Comparison of ENCODE assay signal across 8 cellular contexts in the genomic region with DNA sequence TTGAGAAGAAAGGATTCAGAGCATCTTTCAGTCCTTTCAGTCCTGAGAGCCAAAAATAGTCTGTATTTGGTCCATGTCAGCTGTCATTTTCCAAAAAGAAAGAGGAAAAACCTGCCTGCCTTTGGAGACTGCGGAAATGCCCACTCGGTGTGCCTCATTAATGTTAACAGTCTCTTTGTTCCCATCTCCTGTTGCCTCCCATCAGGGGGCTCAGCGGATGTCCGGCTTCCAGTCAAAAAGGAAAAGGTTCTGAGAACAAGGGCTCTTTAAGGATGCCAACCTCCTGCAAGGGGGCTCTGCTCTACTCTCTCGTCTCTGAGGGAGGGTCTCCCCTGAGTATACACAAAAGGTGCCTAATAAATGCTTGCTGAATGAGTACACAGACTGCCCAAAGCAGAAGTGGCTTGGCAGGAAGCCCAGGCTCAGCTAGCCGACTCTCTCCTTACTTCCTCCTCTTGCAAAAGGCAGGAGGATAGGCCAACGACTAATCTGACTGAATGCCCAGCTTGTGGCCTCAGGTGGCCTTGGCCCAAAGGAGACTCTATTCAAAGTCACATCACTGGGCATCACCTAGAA. TPM values are rescaled to one million over a fixed set of nuclear protein-coding genes. Genes with fewer than 3 reads are reported as not detected.
DNase-seq lines count a peak whose midpoint lies in the region; ATAC-seq and TF ChIP-seq lines count a peak whose summit lies in the region.

No MANE protein-coding gene starts in this region.

- H3K4me2 ChIP-seq in HCT116 (ENCODE audit: low read length): 0 out of 2 replicates have a peak overlapping the region, but pooled peaks have one; percentile 6
- no peak overlapping the region for H3K4me2 ChIP-seq in PC-3 (ENCODE audit: low read length)

- H3F3A ChIP-seq in PC-3 (ENCODE audit: low read length, unreplicated experiment): no peaks in the 10 kb centered on the region

- CTCF ChIA-PET in HCT116 (lab: Charles Lee): interaction anchor here (5.1 to 5.6 kb wide), 3 partner anchors 12 to 118 kb away, joined by 41 to 61 read pairs (median 57); partner anchors contain the start of gene TLCD1
- CTCF ChIA-PET in PC-3 (lab: Charles Lee): no interaction called here

- no peaks in the 10 kb centered on the region for H3K27me3 ChIP-seq in HCT116 (ENCODE audit: insufficient read depth, low read length)
- H3K27me3 ChIP-seq in PC-3 (ENCODE audit: low read length): no peaks in the 10 kb centered on the region
- no peaks in the 10 kb centered on the region for H3K27me3 ChIP-seq in WERI-Rb-1 (ENCODE audit: insufficient read depth, low read depth, severe bottlenecking)

- H3K4me3 ChIP-seq in HCT116 (replicated peaks in 1 of 2; ENCODE audit: low read depth in 1 of 2, low read length in 2 of 2): no peak overlapping the region
- no peak overlapping the region for H3K4me3 ChIP-seq in PC-3 (ENCODE audit: low read length)
- H3K4me3 ChIP-seq in fibroblast of the aortic adventitia (ENCODE audit: low read depth, low read length): no peak overlapping the region
- H3K4me3 ChIP-seq in WERI-Rb-1 (ENCODE audit: low read depth, low read length): no peak overlapping the region
- no peak overlapping the region for H3K4me3 ChIP-seq in coronary artery

- intact Hi-C loops in HCT116 (cut with micrococcal nuclease): loop anchor here (5.0 to 10.0 kb wide), 2 partner anchors 141 to 354 kb away; partner anchors contain the start of gene DHRS13
- intact Hi-C loops in PC-3 (cut with micrococcal nuclease): loop anchor here (5.0 kb wide), 1 partner anchor 46 kb away; no protein-coding TSS in a partner anchor
- intact Hi-C loops in posterior vena cava (cut with DNase I): loop anchor here (5.0 to 10.0 kb wide), 3 partner anchors 51 to 134 kb away; partner anchors contain the start of genes FAM222B (in 1 of the 2) and FLOT2 (in 1 of the 2)

- TF ChIP-seq CTCF in HCT116 (IDR thresholded peaks at IDR 0.05 in 2 of 3, conservative IDR thresholded peaks at IDR 0.05 in 1 of 3; ENCODE audit: borderline replicate concordance in 1 of 3, insufficient read depth in 1 of 3, low read depth in 2 of 3, low read length in 2 of 3) (no peak), PC-3 (conservative IDR thresholded peaks at IDR 0.05; ENCODE audit: low read depth, low read length) (no peak), fibroblast of the aortic adventitia (IDR thresholded peaks at IDR 0.05; ENCODE audit: insufficient read depth, low read length) (no peak), WERI-Rb-1 (IDR thresholded peaks at IDR 0.05; ENCODE audit: low read depth, low read length) (no peak), coronary artery (IDR thresholded peaks at IDR 0.05) (no peak)

- H3K36me3 ChIP-seq in HCT116 (ENCODE audit: control insufficient read depth in 1 of 2, insufficient read depth in 2 of 2, low read length in 2 of 2) (peaks cover 13 to 17% of the 10 kb centered on the region in 2 experiments; a peak in 3 of 4 replicates), PC-3 (ENCODE audit: low read depth, low read length) (peaks cover 10% of the 10 kb centered on the region), WERI-Rb-1 (peaks cover 61% of the 10 kb centered on the region)

- H3K9me2 ChIP-seq in HCT116 (ENCODE audit: insufficient read depth): no peaks in the 10 kb centered on the region
- no peaks in the 10 kb centered on the region for H3K9me2 ChIP-seq in PC-3 (replicated peaks; ENCODE audit: low read length)

- H3K4me1 ChIP-seq in HCT116 (ENCODE audit: control insufficient read depth in 1 of 2, insufficient read depth in 2 of 2, low read length in 2 of 2): peaks cover 0 to 13% of the 10 kb centered on the region in 2 experiments; a peak in 3 of 4 replicates
- H3K4me1 ChIP-seq in PC-3 (ENCODE audit: insufficient read depth, low read length): peaks cover 14% of the 10 kb centered on the region

- RAD21 ChIA-PET in HCT116 (lab: Charles Lee; ENCODE audit: low non-redundant PET in 1 of 2, low total read pairs in 2 of 2, uncharacterized antibody in 2 of 2, unreplicated experiment in 2 of 2): interaction anchor here in 1 of 2 experiments (1.1 kb wide), 1 partner anchor 34 kb away, joined by 6 read pairs; no protein-coding TSS in a partner anchor

- H3K9ac ChIP-seq in HCT116 (ENCODE audit: low read length): peak overlapping the region; percentile 4; the same call in 1 of the 2 replicates
- no peak overlapping the region for H3K9ac ChIP-seq in PC-3 (ENCODE audit: low read length)

- no peak for TF ChIP-seq POLR2A in HCT116 (IDR thresholded peaks at IDR 0.05; ENCODE audit: borderline replicate concordance, extremely low read depth, insufficient read depth, insufficient read length)

- H4K20me1 ChIP-seq in HCT116 (ENCODE audit: insufficient read depth) (no peaks in the 10 kb centered on the region), PC-3 (ENCODE audit: low read length) (no peaks in the 10 kb centered on the region)

- H3K79me2 ChIP-seq in HCT116 (ENCODE audit: insufficient read depth, low read length): peaks cover 8% of the 10 kb centered on the region; the same call in 1 of the 2 replicates
- H3K79me2 ChIP-seq in PC-3 (ENCODE audit: low read length): peaks cover 6% of the 10 kb centered on the region; the same call in 1 of the 2 replicates

- H3K27ac ChIP-seq in HCT116 (ENCODE audit: low read depth, low read length): no peak overlapping the region
- no peak overlapping the region for H3K27ac ChIP-seq in PC-3 (ENCODE audit: low read length)
- no peak overlapping the region for H3K27ac ChIP-seq in WERI-Rb-1
- no peak overlapping the region for H3K27ac ChIP-seq in coronary artery

- BruUV-seq in HCT116 (replicated peaks; lab: Mats Ljungman, UMichigan) (no TSS peak), PC-3 (replicated peaks; lab: Mats Ljungman, UMichigan) (no TSS peak)

- H2AFZ ChIP-seq in HCT116 (ENCODE audit: low read depth, low read length, poor library complexity, severe bottlenecking): no peak overlapping the region
- no peak overlapping the region for H2AFZ ChIP-seq in PC-3 (ENCODE audit: low read length)

- H3K9me3 ChIP-seq in HCT116 (ENCODE audit: control insufficient read depth in 1 of 2, insufficient read depth in 1 of 2, low read depth in 1 of 2, low read length in 2 of 2): no peaks in the 10 kb centered on the region
- H3K9me3 ChIP-seq in PC-3 (ENCODE audit: low read length): no peaks in the 10 kb centered on the region
- no peaks in the 10 kb centered on the region for H3K9me3 ChIP-seq in WERI-Rb-1 (ENCODE audit: severe bottlenecking)

- POLR2A ChIA-PET in HCT116 (lab: Charles Lee): interaction anchor here (1.0 to 1.4 kb wide), 2 partner anchors 34 to 42 kb away, joined by 3 to 4 read pairs; partner anchors contain the start of gene RPL23A
- POLR2A ChIA-PET in PC-3 (lab: Charles Lee; ENCODE audit: unreplicated experiment): no interaction called here

- ATAC-seq in HCT116 (peak; percentile 41; the same call in 1 of the 2 replicates), PC-3 (peak; percentile 79), GM21529 (IDR thresholded peaks at IDR 0.05; ENCODE audit: unreplicated experiment) (no peak), HG02798 (IDR thresholded peaks at IDR 0.05; ENCODE audit: poor library complexity, unreplicated experiment) (no peak)

- TF ChIP-seq RAD21 in HCT116 (IDR thresholded peaks at IDR 0.05; ENCODE audit: low read depth): no peak

- DNase-seq in HCT116 (ENCODE audit: low read depth, low spot score) (no peak), PC-3 (peak; percentile 63), fibroblast of the aortic adventitia (ENCODE audit: low read depth) (peak; percentile 63), posterior vena cava (ENCODE audit: low spot score) (peak; percentile 90), WERI-Rb-1 (no peak), coronary artery (ENCODE audit: low spot score) (no peak)

TF ChIP-seq in HCT116, 20 proteins besides CTCF, POLR2A, EP300 and RAD21 (continues in another document):
- TF ChIP-seq EZH2 (IDR thresholded peaks at IDR 0.05): no peak
- TF ChIP-seq EZH2phosphoT487 (IDR thresholded peaks at IDR 0.05; ENCODE audit: borderline replicate concordance): no peak
- 0 out of 2 replicates have a peak, but pooled peaks have one; percentile 14 for TF ChIP-seq SP1 (IDR thresholded peaks at IDR 0.05; ENCODE audit: low read depth)
- TF ChIP-seq ZBTB33 (IDR thresholded peaks at IDR 0.05; ENCODE audit: extremely low read depth, insufficient replicate concordance, low read length): no peak

RNA-seq across cellular contexts. Expression of gene TRAF4, which starts 17.3 kb away (rescaled TPM):
- total RNA-seq in HCT116 (2021; ENCODE audit: unreplicated experiment): 127 TPM
- polyA plus RNA-seq in HCT116 (2012): 77.8 and 117 TPM in 2 replicates
- 81.5 and 104 TPM in 2 replicates for total RNA-seq in PC-3 (2014; rRNA removed)
- 8.1 and 21.3 TPM in 2 replicates for total RNA-seq in fibroblast of the aortic adventitia (ENCODE audit: low replicate concordance)
- total RNA-seq in posterior vena cava: 10 to 100 TPM; 10.2 to 10.8 TPM

RNA-seq across cellular contexts. Expression of gene NEK8, which starts 32.5 kb away (rescaled TPM):
- total RNA-seq in HCT116 (2021; ENCODE audit: unreplicated experiment) (7.0 TPM), PC-3 (2014; rRNA removed) (2.4 and 3.7 TPM in 2 replicates), fibroblast of the aortic adventitia (ENCODE audit: low replicate concordance) (4.9 and 6.8 TPM in 2 replicates), posterior vena cava (1 to 10 TPM; 2.3 TPM)
- polyA plus RNA-seq in HCT116 (2012): 3.4 and 4.3 TPM in 2 replicates

RNA-seq across cellular contexts. Expression of gene TLCD1, which starts 35.0 kb away (rescaled TPM):
- total RNA-seq in HCT116 (2021; ENCODE audit: unreplicated experiment) (28.3 TPM), PC-3 (2014; rRNA removed) (7.1 and 9.3 TPM in 2 replicates), fibroblast of the aortic adventitia (ENCODE audit: low replicate concordance) (7.8 TPM in 1 of 2 replicates, not detected in the other), posterior vena cava (1 to 10 TPM; 2.2 to 3.1 TPM)
- polyA plus RNA-seq in HCT116 (2012): 29.5 and 30.0 TPM in 2 replicates

RNA-seq across cellular contexts. Expression of gene RPL23A, which starts 41.3 kb away (rescaled TPM):
- 2,087 TPM for total RNA-seq in HCT116 (2021; ENCODE audit: unreplicated experiment)
- 2,586 and 3,141 TPM in 2 replicates for polyA plus RNA-seq in HCT116 (2012)
- total RNA-seq in PC-3 (2014; rRNA removed): 390 and 515 TPM in 2 replicates
- 322 and 1,093 TPM in 2 replicates for total RNA-seq in fibroblast of the aortic adventitia (ENCODE audit: low replicate concordance)
- 100 to 1,000 TPM; 981 to 999 TPM for total RNA-seq in posterior vena cava

RNA-seq across cellular contexts. Expression of gene RAB34, which starts 43.4 kb away (rescaled TPM):
- 0.59 TPM for total RNA-seq in HCT116 (2021; ENCODE audit: unreplicated experiment)
- 0.16 and 0.57 TPM in 2 replicates for polyA plus RNA-seq in HCT116 (2012)
- 207 and 211 TPM in 2 replicates for total RNA-seq in PC-3 (2014; rRNA removed)
- 154 and 412 TPM in 2 replicates for total RNA-seq in fibroblast of the aortic adventitia (ENCODE audit: low replicate concordance)
- total RNA-seq in posterior vena cava: 10 to 100 TPM; 75.0 to 90.2 TPM

Comparison
In these comparisons a context has a peak if more than half of its experiments do, and no peak if none do; other contexts are left out.
1. ATAC-seq: peak in HCT116 (single experiment) and PC-3 (single experiment); none in GM21529 (single experiment) and HG02798 (single experiment).
2. DNase-seq: peak in PC-3 (single experiment), fibroblast of the aortic adventitia (single experiment) and posterior vena cava (single experiment); none in HCT116 (single experiment), WERI-Rb-1 (single experiment) and coronary artery (single experiment).